In the genomic region with DNA sequence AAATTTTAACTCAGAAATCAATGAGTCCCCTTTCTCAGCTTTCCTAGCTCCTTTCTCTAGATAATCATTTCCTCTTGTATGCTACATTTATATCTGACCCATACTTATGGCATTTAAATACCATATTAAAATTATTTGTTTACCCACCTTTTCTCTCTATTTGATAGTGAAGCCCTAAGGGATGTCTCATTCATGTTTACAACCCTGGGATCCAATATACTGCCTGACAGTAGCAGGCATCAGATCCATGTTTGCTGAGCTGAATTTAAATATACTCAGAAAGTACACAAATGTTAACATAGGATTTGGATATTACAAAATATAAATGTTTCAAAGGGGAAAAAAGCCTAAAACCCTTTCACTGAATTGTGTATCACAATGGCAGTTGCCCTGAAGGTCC, we compare ENCODE assay signal across 35 cellular contexts.
"Had no signal": no experiment of that assay in that cellular context is flagged by ENCODE, and none has a peak within 500 bp of the region (broad histone marks: within the 10 kb centered on the region; RNA-seq: fewer than 3 reads in every experiment).

No MANE protein-coding gene starts in this region.

- H3K4me3 ChIP-seq: ascending aorta, breast epithelium, cardiac muscle cell, coronary artery, esophagus muscularis mucosa, gastrocnemius medialis, heart left ventricle had no signal

- H3K27ac Mint-ChIP-seq: activated CD4-positive, alpha-beta memory T cell treated with anti-CD3 and anti-CD28 coated beads, Interleukin-2, amount 10 ng/mL, durations not matched to agents 7 days and 5 days; activated CD4-positive, alpha-beta T cell treated with anti-CD3 and anti-CD28 coated beads, Interleukin-2, amount 10 ng/mL, durations not matched to agents 7 days and 5 days; activated CD8-positive, alpha-beta memory T cell treated with anti-CD3 and anti-CD28 coated beads, Interleukin-2, amount 10 ng/mL, durations not matched to agents 7 days and 5 days; activated naive CD4-positive, alpha-beta T cell treated with anti-CD3 and anti-CD28 coated beads for 36 hours; activated naive CD4-positive, alpha-beta T cell treated with anti-CD3 and anti-CD28 coated beads, Interleukin-2, amount 50 U/mL, for 24 hours; activated naive CD8-positive, alpha-beta T cell treated with anti-CD3 and anti-CD28 coated beads, Interleukin-2, amount 10 ng/mL, durations not matched to agents 7 days and 5 days; activated T-helper 1 cell treated with anti-CD3 and anti-CD28 coated beads, Interleukin-12 subunit alpha, Interleukin-12 subunit beta, Interleukin-2, Interleukin-4 antibody, amounts not matched to agents 30 ng/mL and 10 ng/mL and 1 ng/mL, durations not matched to agents 14 hours and 24 hours and 36 hours; activated T-helper 2 cell treated with anti-CD3 and anti-CD28 coated beads, Interferon-gamma antibody, Interleukin-2, Interleukin-4, amounts not matched to agents 10 μg/mL and 5 μg/mL and 100 μg/mL, durations not matched to agents 14 hours and 24 hours and 36 hours; effector memory CD8-positive, alpha-beta T cell; T-helper 17 cell; T-helper 2 cell treated with Interferon-gamma antibody and Interleukin-4, amounts not matched to agents 5 μg/mL and 100 μg/mL, for 36 hours had no signal

- H3K4me1 ChIP-seq: ascending aorta, breast epithelium, foreskin keratinocyte had no signal

- H3K27me3 ChIP-seq: ascending aorta, breast epithelium, cardiac muscle cell, esophagus muscularis mucosa, foreskin keratinocyte, gastrocnemius medialis, heart left ventricle had no signal

- H3K27me3 Mint-ChIP-seq: activated CD4-positive, alpha-beta memory T cell treated with anti-CD3 and anti-CD28 coated beads, Interleukin-2, amount 10 ng/mL, durations not matched to agents 7 days and 5 days; activated CD4-positive, alpha-beta T cell treated with anti-CD3 and anti-CD28 coated beads, Interleukin-2, amount 10 ng/mL, durations not matched to agents 7 days and 5 days; activated CD8-positive, alpha-beta memory T cell treated with anti-CD3 and anti-CD28 coated beads, Interleukin-2, amount 10 ng/mL, durations not matched to agents 7 days and 5 days; activated naive CD4-positive, alpha-beta T cell treated with anti-CD3 and anti-CD28 coated beads, Interleukin-2, amount 50 U/mL, for 24 hours; activated naive CD8-positive, alpha-beta T cell treated with anti-CD3 and anti-CD28 coated beads, Interleukin-2, amount 10 ng/mL, durations not matched to agents 7 days and 5 days; effector memory CD8-positive, alpha-beta T cell; T-helper 17 cell had no signal

- ATAC-seq: activated CD8-positive, alpha-beta memory T cell treated with anti-CD3 and anti-CD28 coated beads, Interleukin-2, amount 10 ng/mL, durations not matched to agents 7 days and 5 days; effector memory CD8-positive, alpha-beta T cell; foreskin keratinocyte; gastrocnemius medialis; heart left ventricle; T-helper 17 cell had no signal

- DNase-seq: activated CD4-positive, alpha-beta memory T cell treated with anti-CD3 and anti-CD28 coated beads, Interleukin-2, amount 10 ng/mL, durations not matched to agents 7 days and 5 days; activated CD4-positive, alpha-beta T cell treated with anti-CD3 and anti-CD28 coated beads for 1 hour; activated CD4-positive, alpha-beta T cell treated with anti-CD3 and anti-CD28 coated beads for 4 hours; activated CD4-positive, alpha-beta T cell treated with anti-CD3 and anti-CD28 coated beads, Interleukin-2, amount 10 ng/mL, durations not matched to agents 7 days and 5 days; activated CD4-positive, alpha-beta T cell treated with anti-CD3 and anti-CD28 coated beads, Interleukin-2, amount 50 U/mL, for 4 hours; activated CD4-positive, CD25-positive, alpha-beta regulatory T cell; activated CD8-positive, alpha-beta memory T cell treated with anti-CD3 and anti-CD28 coated beads, Interleukin-2, amount 10 ng/mL, durations not matched to agents 7 days and 5 days; activated CD8-positive, alpha-beta memory T cell treated with anti-CD3 and anti-CD28 coated beads, Interleukin-2, amount 50 U/mL, for 4 hours; activated effector memory CD4-positive, alpha-beta T cell treated with anti-CD3 and anti-CD28 coated beads, Interleukin-2, amount 50 U/mL, for 16 hours; activated naive CD4-positive, alpha-beta T cell treated with anti-CD3 and anti-CD28 coated beads for 36 hours; activated naive CD8-positive, alpha-beta T cell treated with anti-CD3 and anti-CD28 coated beads, Interleukin-2, amount 10 ng/mL, durations not matched to agents 7 days and 5 days; activated T-cell treated with anti-CD3 and anti-CD28 coated beads, Interleukin-2, amount 50 U/mL, for 1 hour; activated T-cell treated with anti-CD3 and anti-CD28 coated beads, Interleukin-2, amount 50 U/mL, for 48 hours; central memory CD4-positive, alpha-beta T cell; dermis blood vessel endothelial cell; effector CD4-positive, alpha-beta T cell; effector memory CD8-positive, alpha-beta T cell; erythroblast; foreskin keratinocyte; gastrocnemius medialis; glutamatergic neuron; heart left ventricle; T-helper 1 cell; T-helper 17 cell; T1000 had no signal

- H3K9me3 ChIP-seq: gastrocnemius medialis had no signal

- H3K4me3 Mint-ChIP-seq: activated CD4-positive, alpha-beta memory T cell treated with anti-CD3 and anti-CD28 coated beads, Interleukin-2, amount 10 ng/mL, durations not matched to agents 7 days and 5 days; activated CD4-positive, alpha-beta T cell treated with anti-CD3 and anti-CD28 coated beads, Interleukin-2, amount 10 ng/mL, durations not matched to agents 7 days and 5 days; activated CD8-positive, alpha-beta memory T cell treated with anti-CD3 and anti-CD28 coated beads, Interleukin-2, amount 10 ng/mL, durations not matched to agents 7 days and 5 days; activated naive CD4-positive, alpha-beta T cell treated with anti-CD3 and anti-CD28 coated beads for 36 hours; activated naive CD4-positive, alpha-beta T cell treated with anti-CD3 and anti-CD28 coated beads, Interleukin-2, amount 50 U/mL, for 24 hours; activated naive CD8-positive, alpha-beta T cell treated with anti-CD3 and anti-CD28 coated beads, Interleukin-2, amount 10 ng/mL, durations not matched to agents 7 days and 5 days; activated T-helper 1 cell treated with anti-CD3 and anti-CD28 coated beads, Interleukin-12 subunit alpha, Interleukin-12 subunit beta, Interleukin-2, Interleukin-4 antibody, amounts not matched to agents 30 ng/mL and 10 ng/mL and 1 ng/mL, durations not matched to agents 14 hours and 24 hours and 36 hours; brain; effector memory CD8-positive, alpha-beta T cell; T-helper 17 cell; T-helper 2 cell treated with Interferon-gamma antibody and Interleukin-4, amounts not matched to agents 5 μg/mL and 100 μg/mL, for 36 hours had no signal

- H3K36me3 ChIP-seq: breast epithelium, gastrocnemius medialis had no signal

- H3K27ac ChIP-seq: ascending aorta, breast epithelium, cardiac muscle cell, coronary artery, esophagus muscularis mucosa, foreskin keratinocyte, gastrocnemius medialis, heart left ventricle had no signal
